Comparison of ENCODE assay signal across 1 cellular context in the genomic region with DNA sequence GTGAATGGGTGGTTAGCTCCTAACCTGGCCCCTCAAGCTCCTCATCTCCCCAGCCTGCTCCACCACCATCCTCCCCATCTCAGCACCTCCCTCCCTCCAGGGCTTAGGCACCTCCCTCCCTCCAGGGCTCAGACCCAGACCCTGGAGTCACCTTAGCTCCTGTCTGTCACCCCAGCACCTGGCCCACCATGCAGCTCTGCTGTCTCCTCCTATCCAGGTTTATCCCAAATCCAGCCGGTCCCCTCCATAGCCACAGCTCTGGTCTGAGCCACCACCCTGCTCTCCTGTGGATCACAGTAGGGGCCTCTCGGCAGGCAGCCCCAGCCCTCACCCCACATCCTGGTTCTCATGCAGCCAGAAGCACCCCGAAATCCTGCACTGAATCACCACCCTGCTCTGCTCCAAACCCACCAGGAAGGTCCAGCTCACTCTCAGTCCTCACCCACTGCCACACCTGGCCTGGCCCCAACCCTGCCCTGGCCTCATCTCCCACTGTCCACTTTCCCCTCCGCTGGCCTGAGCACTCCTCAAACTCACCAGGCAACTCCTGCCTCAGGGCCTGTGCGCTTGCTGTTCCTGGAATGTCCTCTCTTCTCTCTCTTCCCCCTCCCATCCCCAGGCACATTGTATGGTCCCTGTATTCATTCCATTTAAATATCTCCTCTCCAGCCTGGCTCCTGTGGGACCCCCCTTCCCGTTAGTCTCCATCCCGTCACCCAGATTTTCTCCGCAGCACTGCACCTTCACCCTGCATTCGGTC.
TF ChIP-seq lines count a peak whose summit lies in the region.

No MANE protein-coding gene starts in this region.

TF ChIP-seq in GM23338, 12 proteins besides CTCF, POLR2A, EP300 and RAD21 (continued from another document):
- TF ChIP-seq, protein P1, sequence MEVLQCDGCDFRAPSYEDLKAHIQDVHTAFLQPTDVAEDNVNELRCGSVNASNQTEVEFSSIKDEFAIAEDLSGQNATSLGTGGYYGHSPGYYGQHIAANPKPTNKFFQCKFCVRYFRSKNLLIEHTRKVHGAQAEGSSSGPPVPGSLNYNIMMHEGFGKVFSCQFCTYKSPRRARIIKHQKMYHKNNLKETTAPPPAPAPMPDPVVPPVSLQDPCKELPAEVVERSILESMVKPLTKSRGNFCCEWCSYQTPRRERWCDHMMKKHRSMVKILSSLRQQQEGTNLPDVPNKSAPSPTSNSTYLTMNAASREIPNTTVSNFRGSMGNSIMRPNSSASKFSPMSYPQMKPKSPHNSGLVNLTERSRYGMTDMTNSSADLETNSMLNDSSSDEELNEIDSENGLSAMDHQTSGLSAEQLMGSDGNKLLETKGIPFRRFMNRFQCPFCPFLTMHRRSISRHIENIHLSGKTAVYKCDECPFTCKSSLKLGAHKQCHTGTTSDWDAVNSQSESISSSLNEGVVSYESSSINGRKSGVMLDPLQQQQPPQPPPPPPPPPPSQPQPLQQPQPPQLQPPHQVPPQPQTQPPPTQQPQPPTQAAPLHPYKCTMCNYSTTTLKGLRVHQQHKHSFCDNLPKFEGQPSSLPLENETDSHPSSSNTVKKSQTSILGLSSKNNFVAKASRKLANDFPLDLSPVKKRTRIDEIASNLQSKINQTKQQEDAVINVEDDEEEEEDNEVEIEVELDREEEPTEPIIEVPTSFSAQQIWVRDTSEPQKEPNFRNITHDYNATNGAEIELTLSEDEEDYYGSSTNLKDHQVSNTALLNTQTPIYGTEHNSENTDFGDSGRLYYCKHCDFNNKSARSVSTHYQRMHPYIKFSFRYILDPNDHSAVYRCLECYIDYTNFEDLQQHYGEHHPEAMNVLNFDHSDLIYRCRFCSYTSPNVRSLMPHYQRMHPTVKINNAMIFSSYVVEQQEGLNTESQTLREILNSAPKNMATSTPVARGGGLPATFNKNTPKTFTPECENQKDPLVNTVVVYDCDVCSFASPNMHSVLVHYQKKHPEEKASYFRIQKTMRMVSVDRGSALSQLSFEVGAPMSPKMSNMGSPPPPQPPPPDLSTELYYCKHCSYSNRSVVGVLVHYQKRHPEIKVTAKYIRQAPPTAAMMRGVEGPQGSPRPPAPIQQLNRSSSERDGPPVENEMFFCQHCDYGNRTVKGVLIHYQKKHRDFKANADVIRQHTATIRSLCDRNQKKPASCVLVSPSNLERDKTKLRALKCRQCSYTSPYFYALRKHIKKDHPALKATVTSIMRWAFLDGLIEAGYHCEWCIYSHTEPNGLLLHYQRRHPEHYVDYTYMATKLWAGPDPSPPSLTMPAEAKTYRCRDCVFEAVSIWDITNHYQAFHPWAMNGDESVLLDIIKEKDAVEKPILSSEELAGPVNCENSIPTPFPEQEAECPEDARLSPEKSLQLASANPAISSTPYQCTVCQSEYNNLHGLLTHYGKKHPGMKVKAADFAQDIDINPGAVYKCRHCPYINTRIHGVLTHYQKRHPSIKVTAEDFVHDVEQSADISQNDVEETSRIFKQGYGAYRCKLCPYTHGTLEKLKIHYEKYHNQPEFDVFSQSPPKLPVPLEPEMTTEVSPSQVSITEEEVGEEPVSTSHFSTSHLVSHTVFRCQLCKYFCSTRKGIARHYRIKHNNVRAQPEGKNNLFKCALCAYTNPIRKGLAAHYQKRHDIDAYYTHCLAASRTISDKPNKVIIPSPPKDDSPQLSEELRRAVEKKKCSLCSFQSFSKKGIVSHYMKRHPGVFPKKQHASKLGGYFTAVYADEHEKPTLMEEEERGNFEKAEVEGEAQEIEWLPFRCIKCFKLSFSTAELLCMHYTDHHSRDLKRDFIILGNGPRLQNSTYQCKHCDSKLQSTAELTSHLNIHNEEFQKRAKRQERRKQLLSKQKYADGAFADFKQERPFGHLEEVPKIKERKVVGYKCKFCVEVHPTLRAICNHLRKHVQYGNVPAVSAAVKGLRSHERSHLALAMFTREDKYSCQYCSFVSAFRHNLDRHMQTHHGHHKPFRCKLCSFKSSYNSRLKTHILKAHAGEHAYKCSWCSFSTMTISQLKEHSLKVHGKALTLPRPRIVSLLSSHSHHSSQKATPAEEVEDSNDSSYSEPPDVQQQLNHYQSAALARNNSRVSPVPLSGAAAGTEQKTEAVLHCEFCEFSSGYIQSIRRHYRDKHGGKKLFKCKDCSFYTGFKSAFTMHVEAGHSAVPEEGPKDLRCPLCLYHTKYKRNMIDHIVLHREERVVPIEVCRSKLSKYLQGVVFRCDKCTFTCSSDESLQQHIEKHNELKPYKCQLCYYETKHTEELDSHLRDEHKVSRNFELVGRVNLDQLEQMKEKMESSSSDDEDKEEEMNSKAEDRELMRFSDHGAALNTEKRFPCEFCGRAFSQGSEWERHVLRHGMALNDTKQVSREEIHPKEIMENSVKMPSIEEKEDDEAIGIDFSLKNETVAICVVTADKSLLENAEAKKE (CRISPR knock-in tag; IDR thresholded peaks at IDR 0.05): no peak
